ENCODE assay signal across 8 cellular contexts in the genomic region with DNA sequence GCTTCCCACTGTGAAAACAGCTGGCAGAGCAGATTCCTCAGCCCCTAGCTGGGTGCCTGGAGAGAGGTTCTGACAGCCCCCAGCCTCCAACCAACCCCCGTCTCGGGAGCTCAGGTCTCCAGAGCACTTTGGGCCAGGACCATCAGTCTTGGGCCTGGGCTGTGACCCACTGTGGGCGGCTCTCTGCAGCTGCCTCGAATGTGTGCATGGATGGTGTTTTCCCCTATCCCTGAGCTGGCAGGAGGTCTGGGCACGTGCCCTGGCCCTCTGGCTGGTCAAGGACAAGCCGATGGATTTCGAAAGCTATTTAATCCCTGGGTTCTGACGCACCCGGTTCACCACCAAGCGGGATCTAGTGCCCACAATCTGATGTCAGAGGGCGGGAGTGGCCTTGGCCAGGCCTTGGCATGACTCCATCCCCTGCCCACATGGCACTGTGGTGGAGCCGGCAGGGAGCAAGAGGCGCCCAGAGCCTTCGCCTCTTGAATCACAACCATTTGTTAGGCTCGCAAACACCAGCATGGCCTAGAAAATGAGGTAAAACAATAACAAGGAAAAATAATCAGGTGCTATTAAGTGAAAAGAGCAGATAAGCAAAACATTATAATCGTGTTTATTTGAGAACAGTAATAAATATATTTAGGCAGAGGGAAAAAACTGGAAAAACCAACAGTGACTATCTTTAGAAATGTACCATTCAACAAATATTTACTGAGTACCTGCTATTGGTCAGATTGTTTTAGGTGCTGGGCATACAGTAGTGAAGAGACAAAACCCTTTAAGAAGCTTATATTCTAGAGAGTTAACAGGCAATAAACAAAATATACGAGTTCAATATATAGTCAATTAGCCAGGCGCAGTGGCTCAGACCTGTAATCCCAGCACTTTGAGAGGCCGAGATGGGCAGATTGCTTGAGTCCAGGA.
DNase-seq lines count a peak whose midpoint lies in the region; ATAC-seq, FAIRE-seq and TF ChIP-seq lines count a peak whose summit lies in the region.
"Had no signal": no experiment of that assay in that cellular context is flagged by ENCODE, and none has a peak within 500 bp of the region (broad histone marks: within the 10 kb centered on the region; RNA-seq: fewer than 3 reads in every experiment).

No MANE protein-coding gene starts in this region.

- peak; percentile 60 for DNase-seq in LoVo (ENCODE audit: low spot score)
- no peak for DNase-seq in astrocyte (ENCODE audit: low read depth)
- peak; percentile 50 for DNase-seq in islet precursor cell
- peak; percentile 91 for DNase-seq in superior temporal gyrus (ENCODE audit: extremely low spot score)
- no peak for DNase-seq in natural killer cell treated with Interleukin-12 subunit alpha and Interleukin-12 subunit beta and Interleukin-15 and Interleukin-18, amount 100 ng/mL, for 72 hours (ENCODE audit: low spot score)

- peaks cover 10% of the 10 kb centered on the region for H3K27me3 Mint-ChIP-seq in astrocyte (ENCODE audit: low read depth, unreplicated experiment)
- no peaks in the 10 kb centered on the region for H3K27me3 Mint-ChIP-seq in natural killer cell treated with Interleukin-12 subunit alpha and Interleukin-12 subunit beta and Interleukin-15 and Interleukin-18, amount 100 ng/mL, for 72 hours

- no peak overlapping the region for H3K4me3 Mint-ChIP-seq in astrocyte (ENCODE audit: unreplicated experiment)
- no peak overlapping the region for H3K4me3 Mint-ChIP-seq in natural killer cell treated with Interleukin-12 subunit alpha and Interleukin-12 subunit beta and Interleukin-15 and Interleukin-18, amount 100 ng/mL, for 72 hours

- no peaks in the 10 kb centered on the region for H4K20me1 ChIP-seq in astrocyte (ENCODE audit: insufficient read depth, low read length)

- H3K27me3 ChIP-seq in astrocyte (ENCODE audit: insufficient read depth, low read length) = no peaks in the 10 kb centered on the region

- H3K36me3 Mint-ChIP-seq in astrocyte (ENCODE audit: low read depth, unreplicated experiment) = no peaks in the 10 kb centered on the region
- H3K36me3 Mint-ChIP-seq in natural killer cell treated with Interleukin-12 subunit alpha and Interleukin-12 subunit beta and Interleukin-15 and Interleukin-18, amount 100 ng/mL, for 72 hours = no peaks in the 10 kb centered on the region

- H3K79me2 ChIP-seq in astrocyte (ENCODE audit: insufficient read depth, low read length) = no peaks in the 10 kb centered on the region

- no peaks in the 10 kb centered on the region for H3K9me3 ChIP-seq in astrocyte (ENCODE audit: insufficient read depth, low read depth, low read length)

- no peaks in the 10 kb centered on the region for H3K36me3 ChIP-seq in astrocyte (ENCODE audit: insufficient read depth, low read length)

- H3K4me1 Mint-ChIP-seq in astrocyte (ENCODE audit: low read depth, unreplicated experiment) = peaks cover 11% of the 10 kb centered on the region
- H3K4me1 Mint-ChIP-seq in natural killer cell treated with Interleukin-12 subunit alpha and Interleukin-12 subunit beta and Interleukin-15 and Interleukin-18, amount 100 ng/mL, for 72 hours (ENCODE audit: low read depth in 2 of 2) = peaks cover 6 to 15% of the 10 kb centered on the region in 2 donors

- H3K27ac Mint-ChIP-seq in astrocyte (ENCODE audit: unreplicated experiment) = peak overlapping the region; percentile 62
- no peak overlapping the region for H3K27ac Mint-ChIP-seq in natural killer cell treated with Interleukin-12 subunit alpha and Interleukin-12 subunit beta and Interleukin-15 and Interleukin-18, amount 100 ng/mL, for 72 hours

- no peak overlapping the region for H3K4me2 ChIP-seq in astrocyte (ENCODE audit: low read length)

- ATAC-seq in GM18502 (IDR thresholded peaks at IDR 0.05; ENCODE audit: poor library complexity, unreplicated experiment) (no peak), HG03097 (IDR thresholded peaks at IDR 0.05; ENCODE audit: low FRiP score, unreplicated experiment) (no peak)
- no peak for ATAC-seq in natural killer cell treated with Interleukin-12 subunit alpha and Interleukin-12 subunit beta and Interleukin-15 and Interleukin-18, amount 100 ng/mL, for 72 hours
- ATAC-seq: GM12878 had no signal

- no peak for TF ChIP-seq CTCF in astrocyte (IDR thresholded peaks at IDR 0.05; ENCODE audit: insufficient read depth, low read depth, low read length)

- no peak overlapping the region for H3K27ac ChIP-seq in astrocyte (ENCODE audit: low read depth, low read length)

- H3K9me3 Mint-ChIP-seq in astrocyte (ENCODE audit: unreplicated experiment) = no peaks in the 10 kb centered on the region
- no peaks in the 10 kb centered on the region for H3K9me3 Mint-ChIP-seq in natural killer cell treated with Interleukin-12 subunit alpha and Interleukin-12 subunit beta and Interleukin-15 and Interleukin-18, amount 100 ng/mL, for 72 hours

- FAIRE-seq in astrocyte (lab: Jason Lieb, UNC) = no peak
- FAIRE-seq: GM12878 had no signal

- H3K4me1 ChIP-seq in astrocyte (ENCODE audit: insufficient read depth, low read length) = peaks cover 14% of the 10 kb centered on the region

- H3K9ac ChIP-seq in astrocyte (ENCODE audit: low read length) = no peak overlapping the region

- no peak overlapping the region for H3K4me3 ChIP-seq in astrocyte (ENCODE audit: insufficient read depth, low read depth, low read length)
- H3K4me3 ChIP-seq: GM12878 had no signal

- no peak overlapping the region for H2AFZ ChIP-seq in astrocyte (ENCODE audit: low read depth, low read length)

Comparison
In these comparisons a context has a peak if more than half of its experiments do, and no peak if none do; other contexts are left out.
1. DNase-seq: peak in LoVo (single experiment), islet precursor cell (single experiment) and superior temporal gyrus (single experiment); none in astrocyte (single experiment) and natural killer cell treated with Interleukin-12 subunit alpha and Interleukin-12 subunit beta and Interleukin-15 and Interleukin-18, amount 100 ng/mL, for 72 hours (single experiment).